In genomic region chr22:17106161-17106784, GRCh38 we compare ENCODE assay signal across 11 cellular contexts. TPM values are rescaled to one million over a fixed set of nuclear protein-coding genes. Genes with fewer than 3 reads are reported as not detected.
DNase-seq lines count a peak whose midpoint lies in the region; ATAC-seq and TF ChIP-seq lines count a peak whose summit lies in the region.
"Had no signal": no experiment of that assay in that cellular context is flagged by ENCODE, and none has a peak within 500 bp of the region (broad histone marks: within the 10 kb centered on the region; RNA-seq: fewer than 3 reads in every experiment).

No MANE protein-coding gene starts in this region.

- ATAC-seq in activated CD8-positive, alpha-beta memory T cell treated with anti-CD3 and anti-CD28 coated beads, Interleukin-2, amount 10 ng/mL, durations not matched to agents 7 days and 5 days = peak; percentile 56
- ATAC-seq in stimulated activated naive CD8-positive, alpha-beta T cell treated with anti-CD3 and anti-CD28 coated beads, Interleukin-15, Interleukin-2, amounts not matched to agents 100 U/mL and 50 U/mL, for 24 hours = peak; percentile 34
- no peak for ATAC-seq in GM21717 (IDR thresholded peaks at IDR 0.05; ENCODE audit: unreplicated experiment)

- no peak for TF ChIP-seq CTCF in GM13977 (IDR thresholded peaks at IDR 0.05; ENCODE audit: extremely low read depth, insufficient read depth, missing control alignments)

- in situ Hi-C loops in GM13977 (cut with MboI; ENCODE audit: low pct_unique_long_range_greater_than_20kb, low sequenced_read_pairs, unreplicated experiment) = no loop called here

- peak overlapping the region; percentile 61 for H3K4me3 Mint-ChIP-seq in activated CD8-positive, alpha-beta memory T cell treated with anti-CD3 and anti-CD28 coated beads, Interleukin-2, amount 10 ng/mL, durations not matched to agents 7 days and 5 days
- H3K4me3 Mint-ChIP-seq in dendritic cell treated with granulocyte-macrophage colony-stimulating factor and Interleukin-4, amounts not matched to agents 40 ng/mL and 50 ng/mL, for 4 days = peak overlapping the region; percentile 60

- H3K27ac Mint-ChIP-seq in activated CD8-positive, alpha-beta memory T cell treated with anti-CD3 and anti-CD28 coated beads, Interleukin-2, amount 10 ng/mL, durations not matched to agents 7 days and 5 days = peak overlapping the region; percentile 87
- peak overlapping the region; percentile 91 for H3K27ac Mint-ChIP-seq in dendritic cell treated with granulocyte-macrophage colony-stimulating factor and Interleukin-4, amounts not matched to agents 40 ng/mL and 50 ng/mL, for 4 days

- peak; percentile 48 for DNase-seq in activated CD8-positive, alpha-beta memory T cell treated with anti-CD3 and anti-CD28 coated beads, Interleukin-2, amount 10 ng/mL, durations not matched to agents 7 days and 5 days
- no peak for DNase-seq in activated CD8-positive, alpha-beta memory T cell treated with anti-CD3 and anti-CD28 coated beads for 24 hours
- DNase-seq in NOMO-1 treated with DMSO at 0.1 percent for 48 hours (lab: John Stamatoyannopoulos, UW; ENCODE audit: unreplicated experiment) (peak; percentile 66), GM13977 (ENCODE audit: low spot score) (no peak), midbrain (lab: John Stamatoyannopoulos, UW) (no peak)
- DNase-seq in stimulated activated naive CD8-positive, alpha-beta T cell treated with anti-CD3 and anti-CD28 coated beads, Interleukin-15, Interleukin-2, amounts not matched to agents 100 U/mL and 50 U/mL, for 24 hours = no peak
- DNase-seq: NCI-H1105; stimulated activated naive CD4-positive, alpha-beta T cell treated with Interleukin-2 at 50 U/mL for 16 hours had no signal

- H3K27me3 Mint-ChIP-seq in activated CD8-positive, alpha-beta memory T cell treated with anti-CD3 and anti-CD28 coated beads, Interleukin-2, amount 10 ng/mL, durations not matched to agents 7 days and 5 days = no peaks in the 10 kb centered on the region
- no peaks in the 10 kb centered on the region for H3K27me3 Mint-ChIP-seq in dendritic cell treated with granulocyte-macrophage colony-stimulating factor and Interleukin-4, amounts not matched to agents 40 ng/mL and 50 ng/mL, for 4 days

- CTCF ChIA-PET in activated CD8-positive, alpha-beta memory T cell treated with anti-CD3 and anti-CD28 coated beads, Interleukin-2, amount 10 ng/mL, durations not matched to agents 7 days and 5 days (lab: Charles Lee) = interaction anchor here (0.8 to 2.8 kb wide), 9 partner anchors 8 to 65 kb away, joined by 3 to 14 read pairs (median 4); no protein-coding TSS in a partner anchor

- peaks cover 32% of the 10 kb centered on the region for H3K4me1 Mint-ChIP-seq in activated CD8-positive, alpha-beta memory T cell treated with anti-CD3 and anti-CD28 coated beads, Interleukin-2, amount 10 ng/mL, durations not matched to agents 7 days and 5 days
- peaks cover 87% of the 10 kb centered on the region for H3K4me1 Mint-ChIP-seq in dendritic cell treated with granulocyte-macrophage colony-stimulating factor and Interleukin-4, amounts not matched to agents 40 ng/mL and 50 ng/mL, for 4 days (ENCODE audit: low read depth)

- H3K9me3 Mint-ChIP-seq in activated CD8-positive, alpha-beta memory T cell treated with anti-CD3 and anti-CD28 coated beads, Interleukin-2, amount 10 ng/mL, durations not matched to agents 7 days and 5 days (ENCODE audit: low read depth) = no peaks in the 10 kb centered on the region
- no peaks in the 10 kb centered on the region for H3K9me3 Mint-ChIP-seq in dendritic cell treated with granulocyte-macrophage colony-stimulating factor and Interleukin-4, amounts not matched to agents 40 ng/mL and 50 ng/mL, for 4 days

- intact Hi-C loops in dendritic cell treated with granulocyte-macrophage colony-stimulating factor and Interleukin-4, amounts not matched to agents 40 ng/mL and 50 ng/mL, for 4 days (cut with micrococcal nuclease) = loop anchor here (2.0 kb wide), 1 partner anchor 15 kb away; the partner anchor contains the start of gene TMEM121B

- H3K36me3 Mint-ChIP-seq in activated CD8-positive, alpha-beta memory T cell treated with anti-CD3 and anti-CD28 coated beads, Interleukin-2, amount 10 ng/mL, durations not matched to agents 7 days and 5 days = peaks cover 39% of the 10 kb centered on the region
- peaks cover 95% of the 10 kb centered on the region for H3K36me3 Mint-ChIP-seq in dendritic cell treated with granulocyte-macrophage colony-stimulating factor and Interleukin-4, amounts not matched to agents 40 ng/mL and 50 ng/mL, for 4 days (ENCODE audit: low read depth)

RNA-seq across cellular contexts. Expression of gene TMEM121B, which starts 14.9 kb away (rescaled TPM):
- total RNA-seq in activated CD8-positive, alpha-beta memory T cell treated with anti-CD3 and anti-CD28 coated beads, Interleukin-2, amount 10 ng/mL, durations not matched to agents 7 days and 5 days = not detected
- total RNA-seq: RPMI7951 had no signal

RNA-seq across cellular contexts. Expression of gene IL17RA, which starts 21.5 kb away (rescaled TPM):
- total RNA-seq in activated CD8-positive, alpha-beta memory T cell treated with anti-CD3 and anti-CD28 coated beads, Interleukin-2, amount 10 ng/mL, durations not matched to agents 7 days and 5 days = 10 to 100 TPM; 22.5 to 25.1 TPM

RNA-seq across cellular contexts. Expression of gene HDHD5, which starts 52.8 kb away (rescaled TPM):
- total RNA-seq in activated CD8-positive, alpha-beta memory T cell treated with anti-CD3 and anti-CD28 coated beads, Interleukin-2, amount 10 ng/mL, durations not matched to agents 7 days and 5 days = 10 to 100 TPM; 23.8 to 31.6 TPM

Comparison
In these comparisons a context has a peak if more than half of its experiments do, and no peak if none do; other contexts are left out.
1. DNase-seq: peak in activated CD8-positive, alpha-beta memory T cell treated with anti-CD3 and anti-CD28 coated beads, Interleukin-2, amount 10 ng/mL, durations not matched to agents 7 days and 5 days (single experiment) and NOMO-1 treated with DMSO at 0.1 percent for 48 hours (single experiment); none in activated CD8-positive, alpha-beta memory T cell treated with anti-CD3 and anti-CD28 coated beads for 24 hours (single experiment), stimulated activated naive CD8-positive, alpha-beta T cell treated with anti-CD3 and anti-CD28 coated beads, Interleukin-15, Interleukin-2, amounts not matched to agents 100 U/mL and 50 U/mL, for 24 hours (single experiment), GM13977 (single experiment) and midbrain (single experiment).